18 cellular contexts compared by ENCODE assay signal in the genomic region with DNA sequence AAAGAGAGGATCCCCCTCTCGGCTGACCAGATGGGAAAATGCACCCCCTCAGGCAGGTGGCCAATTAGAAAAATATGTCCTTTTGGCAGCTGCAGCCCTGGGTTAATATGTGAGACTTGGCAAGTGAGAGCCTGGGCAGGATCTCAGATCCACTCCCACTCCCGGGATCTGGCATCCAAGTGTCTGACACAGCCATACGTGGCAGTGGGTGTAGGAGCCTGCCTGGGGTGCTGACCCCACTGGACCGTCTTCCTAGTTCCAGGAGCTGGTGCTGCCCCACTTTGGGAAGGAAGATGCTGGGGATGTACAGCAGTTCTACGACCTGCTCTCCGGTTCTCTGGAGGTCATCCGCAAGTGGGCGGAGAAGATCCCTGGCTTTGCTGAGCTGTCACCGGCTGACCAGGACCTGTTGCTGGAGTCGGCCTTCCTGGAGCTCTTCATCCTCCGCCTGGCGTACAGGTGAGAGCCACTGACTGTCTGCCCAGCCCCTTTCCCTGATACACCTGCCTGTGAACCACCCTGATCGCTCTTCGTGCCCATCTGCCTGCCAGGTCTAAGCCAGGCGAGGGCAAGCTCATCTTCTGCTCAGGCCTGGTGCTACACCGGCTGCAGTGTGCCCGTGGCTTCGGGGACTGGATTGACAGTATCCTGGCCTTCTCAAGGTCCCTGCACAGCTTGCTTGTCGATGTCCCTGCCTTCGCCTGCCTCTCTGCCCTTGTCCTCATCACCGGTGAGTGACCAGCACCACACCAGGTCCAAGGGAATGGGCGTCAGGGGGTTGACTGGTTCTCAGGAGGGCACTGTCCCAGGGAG. TPM values are rescaled to one million over a fixed set of nuclear protein-coding genes. Genes with fewer than 3 reads are reported as not detected.
DNase-seq lines count a peak whose midpoint lies in the region; ATAC-seq, FAIRE-seq and TF ChIP-seq lines count a peak whose summit lies in the region.
"Had no signal": no experiment of that assay in that cellular context is flagged by ENCODE, and none has a peak within 500 bp of the region (broad histone marks: within the 10 kb centered on the region; RNA-seq: fewer than 3 reads in every experiment).

No MANE protein-coding gene starts in this region.

- H3K27ac Mint-ChIP-seq in astrocyte (ENCODE audit: unreplicated experiment): no peak overlapping the region

- ATAC-seq in Right ventricle myocardium inferior (no peak), left lung (no peak)
- ATAC-seq: heart right ventricle had no signal

- H3K27me3 ChIP-seq in right atrium auricular region (no peaks in the 10 kb centered on the region), astrocyte (ENCODE audit: insufficient read depth, low read length) (no peaks in the 10 kb centered on the region), left lung (no peaks in the 10 kb centered on the region)
- H3K27me3 ChIP-seq: cardiac muscle cell, heart right ventricle had no signal

- H3K36me3 Mint-ChIP-seq in astrocyte (ENCODE audit: low read depth, unreplicated experiment): no peaks in the 10 kb centered on the region

- TF ChIP-seq CTCF in right atrium auricular region (IDR thresholded peaks at IDR 0.05): no peak
- no peak for TF ChIP-seq CTCF in astrocyte (IDR thresholded peaks at IDR 0.05; ENCODE audit: insufficient read depth, low read depth, low read length)
- TF ChIP-seq CTCF in left lung (IDR thresholded peaks at IDR 0.05): no peak

- H2AFZ ChIP-seq in astrocyte (ENCODE audit: low read depth, low read length): no peak overlapping the region

- H3K4me2 ChIP-seq in astrocyte (ENCODE audit: low read length): no peak overlapping the region
- H3K4me2 ChIP-seq: SK-N-SH had no signal

- H3K36me3 ChIP-seq in right atrium auricular region (peaks cover 66% of the 10 kb centered on the region), astrocyte (ENCODE audit: insufficient read depth, low read length) (no peaks in the 10 kb centered on the region), left lung (peaks cover 0 to 57% of the 10 kb centered on the region in 2 donors)

- H3K9me3 ChIP-seq in right atrium auricular region: no peaks in the 10 kb centered on the region
- H3K9me3 ChIP-seq in astrocyte (ENCODE audit: insufficient read depth, low read depth, low read length): no peaks in the 10 kb centered on the region
- no peaks in the 10 kb centered on the region for H3K9me3 ChIP-seq in left lung
- H3K9me3 ChIP-seq: heart right ventricle, SK-N-SH had no signal

- no peak overlapping the region for H3K4me3 Mint-ChIP-seq in astrocyte (ENCODE audit: unreplicated experiment)

- intact Hi-C loops in Right ventricle myocardium inferior (cut with DNase I) (no loop called here), left lung (cut with DNase I) (no loop called here)

- no peak overlapping the region for H3K9ac ChIP-seq in astrocyte (ENCODE audit: low read length)
- H3K9ac ChIP-seq: SK-N-SH had no signal

- peaks cover 0 to 49% of the 10 kb centered on the region in 2 donors for H3K4me1 ChIP-seq in right atrium auricular region
- H3K4me1 ChIP-seq in astrocyte (ENCODE audit: insufficient read depth, low read length): no peaks in the 10 kb centered on the region
- peaks cover 0 to 19% of the 10 kb centered on the region in 2 donors for H3K4me1 ChIP-seq in left lung

- H3K9me3 Mint-ChIP-seq in astrocyte (ENCODE audit: unreplicated experiment): no peaks in the 10 kb centered on the region

- peaks cover 26% of the 10 kb centered on the region for H4K20me1 ChIP-seq in astrocyte (ENCODE audit: insufficient read depth, low read length)

- H3K27me3 Mint-ChIP-seq in astrocyte (ENCODE audit: low read depth, unreplicated experiment): peaks cover 10% of the 10 kb centered on the region

- H3K79me2 ChIP-seq in astrocyte (ENCODE audit: insufficient read depth, low read length): no peaks in the 10 kb centered on the region

- DNase-seq in right atrium auricular region (ENCODE audit: low spot score) (no peak), Right ventricle myocardium inferior (ENCODE audit: missing footprints) (no peak), astrocyte (ENCODE audit: low read depth) (peak; percentile 32), islet precursor cell (peak; percentile 59), urothelium cell line (ENCODE audit: low spot score) (no peak), left lung (no peak), SW480 (ENCODE audit: low spot score) (no peak), RPMI8226 (no peak)
- DNase-seq: activated naive CD4-positive, alpha-beta T cell; DMS153; HCEC 1CT; NCI-H1436 treated with DMSO at 0.1 percent for 48 hours; SK-N-SH; stimulated activated CD4-positive, alpha-beta T cell treated with anti-CD3 and anti-CD28 coated beads, Interleukin-1b, Interleukin-23, amount 100 ng/mL, for 48 hours had no signal

- no peaks in the 10 kb centered on the region for H3K4me1 Mint-ChIP-seq in astrocyte (ENCODE audit: low read depth, unreplicated experiment)

- FAIRE-seq in astrocyte (lab: Jason Lieb, UNC): no peak
- peak; percentile 13 for FAIRE-seq in urothelium cell line (lab: Jason Lieb, UNC)
- FAIRE-seq: endometrium had no signal

- H3K27ac ChIP-seq in right atrium auricular region: peak overlapping the region; percentile 35 to 39
- no peak overlapping the region for H3K27ac ChIP-seq in astrocyte (ENCODE audit: low read depth, low read length)
- no peak overlapping the region for H3K27ac ChIP-seq in left lung
- H3K27ac ChIP-seq: cardiac muscle cell had no signal

- H3K4me3 ChIP-seq in right atrium auricular region (no peak overlapping the region), astrocyte (ENCODE audit: insufficient read depth, low read depth, low read length) (no peak overlapping the region), left lung (no peak overlapping the region)
- H3K4me3 ChIP-seq: cardiac muscle cell, heart right ventricle had no signal

RNA-seq across cellular contexts. Expression of gene NR4A1, which starts 5.8 kb away (rescaled TPM):
- total RNA-seq in right atrium auricular region (100 to 1,000 TPM; 150 to 238 TPM), Right ventricle myocardium inferior (40.6 TPM), astrocyte (1.6 and 2.3 TPM in 2 replicates), left lung (100 to 1,000 TPM in 1 of 2 donors, 10 to 100 TPM in 1; 36.4 to 165 TPM)

RNA-seq across cellular contexts. Expression of gene ATG101, which starts 12.8 kb away (rescaled TPM):
- total RNA-seq in right atrium auricular region: 10 to 100 TPM; 26.8 to 36.9 TPM
- total RNA-seq in Right ventricle myocardium inferior: 24.9 TPM
- 54.2 and 60.4 TPM in 2 replicates for total RNA-seq in astrocyte
- 10 to 100 TPM; 35.7 to 42.4 TPM for total RNA-seq in left lung

RNA-seq across cellular contexts. Expression of gene SMIM41, which starts 22.5 kb away (rescaled TPM):
- total RNA-seq in right atrium auricular region (1 to 10 TPM in 1 of 2 donors, under 1 TPM in 1; 0.44 to 3.2 TPM), Right ventricle myocardium inferior (0.16 TPM), astrocyte (0.18 TPM in 1 of 2 replicates, not detected in the other), left lung (1 to 10 TPM in 1 of 2 donors, under 1 TPM in 1; 0.47 to 4.5 TPM)
- total RNA-seq: cardiac muscle cell had no signal

RNA-seq across cellular contexts. Expression of gene TAMALIN, which starts 50.3 kb away (rescaled TPM):
- total RNA-seq in right atrium auricular region (10 to 100 TPM; 17.6 to 23.2 TPM), Right ventricle myocardium inferior (20.3 TPM), astrocyte (9.6 and 12.4 TPM in 2 replicates), left lung (10 to 100 TPM; 30.6 to 63.7 TPM)
- total RNA-seq: NCI-H460 had no signal

Comparison
In these comparisons a context has a peak if more than half of its experiments do, and no peak if none do; other contexts are left out.
1. DNase-seq: peak in astrocyte (single experiment) and islet precursor cell (single experiment); none in right atrium auricular region (single experiment), Right ventricle myocardium inferior (single experiment), urothelium cell line (single experiment), left lung (0 of 2), SW480 (single experiment) and RPMI8226 (single experiment).
2. H3K27ac ChIP-seq: peak in right atrium auricular region (2 of 2); none in astrocyte (single experiment) and left lung (0 of 2).
3. RNA of gene NR4A1, which starts 5.8 kb away (total RNA-seq): 150 to 238 TPM in right atrium auricular region, 36.4 to 165 TPM in left lung and 40.6 TPM in Right ventricle myocardium inferior (single experiment); 1.6 to 2.3 TPM in astrocyte; every median in the first group is over 10 times any median in the second.